29 cellular contexts compared by ENCODE assay signal in the genomic region with DNA sequence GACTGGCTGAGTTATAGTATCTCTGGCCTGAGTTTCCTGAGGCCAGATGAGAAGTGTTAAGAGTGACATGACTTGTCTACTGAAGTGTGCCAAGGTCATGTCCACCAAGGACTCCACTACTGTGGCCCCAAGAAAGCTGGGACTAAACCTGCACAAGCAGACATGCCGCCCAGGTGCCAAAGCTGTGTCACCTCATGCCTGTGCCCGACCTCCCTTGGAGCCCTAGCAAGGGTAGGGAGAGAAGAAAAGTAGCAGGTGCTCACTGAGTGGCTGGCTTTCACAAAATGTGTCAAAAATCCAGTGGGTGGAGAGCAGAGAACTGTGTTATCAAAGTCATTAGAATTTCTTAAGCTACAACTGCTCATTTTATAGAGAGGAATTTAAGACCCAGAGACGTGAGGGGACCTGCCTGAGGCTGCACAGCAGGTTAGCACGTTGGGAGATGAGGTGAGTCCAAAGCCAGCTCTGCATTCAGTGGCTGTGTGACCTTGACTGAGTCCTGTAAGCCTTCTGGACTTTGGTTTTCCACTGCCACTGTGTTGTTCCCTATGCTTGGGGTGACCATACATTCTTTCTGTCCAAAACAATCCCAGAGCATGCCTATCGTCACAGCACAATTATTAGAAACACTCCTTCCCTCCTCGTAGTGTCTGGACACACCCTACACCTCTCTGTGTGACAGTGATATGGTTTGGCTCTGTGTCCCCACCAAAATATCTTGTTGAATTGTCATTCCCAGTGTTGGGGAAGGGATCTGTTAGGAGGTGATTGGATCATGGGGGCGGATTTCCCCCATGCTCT.
"Had no signal": no experiment of that assay in that cellular context is flagged by ENCODE, and none has a peak within 500 bp of the region (broad histone marks: within the 10 kb centered on the region; RNA-seq: fewer than 3 reads in every experiment).

No MANE protein-coding gene starts in this region.

- H3K27me3 ChIP-seq: dorsolateral prefrontal cortex, foreskin keratinocyte, gastroesophageal sphincter, heart left ventricle, hepatocyte, left lung, neutrophil, right atrium auricular region, sigmoid colon, spleen, testis, tibial artery had no signal

- H3K4me1 Mint-ChIP-seq: neural crest cell had no signal

- H3K9me3 Mint-ChIP-seq: mesothelial cell of epicardium; natural killer cell treated with Interleukin-12 subunit alpha and Interleukin-12 subunit beta and Interleukin-15 and Interleukin-18, amount 100 ng/mL, for 72 hours; stimulated activated memory B cell treated with anti-CD40 and anti-IgM and Interleukin-4, amounts not matched to agents 10 μg/mL and 1 μg/mL and 100 μg/mL, for 72 hours; type B pancreatic cell had no signal

- H3K4me3 ChIP-seq: dorsolateral prefrontal cortex, gastroesophageal sphincter, heart left ventricle, hepatocyte, left lung, mucosa of descending colon, prostate gland, right atrium auricular region, sigmoid colon, skin epidermis, spleen, testis, tibial artery had no signal

- DNase-seq: dorsolateral prefrontal cortex; effector CD4-positive, alpha-beta T cell; foreskin keratinocyte; heart left ventricle; left cardiac atrium; left lung; mesenchymal stem cell; mucosa of descending colon; naive B cell; sigmoid colon; spleen; stimulated activated CD4-positive, alpha-beta T cell treated with anti-CD3 and anti-CD28 coated beads, Interleukin-4, amount 100 ng/mL, for 4 hours; stimulated activated naive CD8-positive, alpha-beta T cell treated with anti-CD3 and anti-CD28 coated beads, Interleukin-15, Interleukin-2, amounts not matched to agents 100 U/mL and 50 U/mL, for 24 hours; substantia nigra; testis; tibial artery had no signal

- H3K27me3 Mint-ChIP-seq: natural killer cell treated with Interleukin-12 subunit alpha and Interleukin-12 subunit beta and Interleukin-15 and Interleukin-18, amount 100 ng/mL, for 72 hours; stimulated activated memory B cell treated with anti-CD40 and anti-IgM and Interleukin-4, amounts not matched to agents 10 μg/mL and 1 μg/mL and 100 μg/mL, for 72 hours; type B pancreatic cell had no signal

- FAIRE-seq: colon had no signal

- H3K27ac Mint-ChIP-seq: mesothelial cell of epicardium; naive B cell; natural killer cell treated with Interleukin-12 subunit alpha and Interleukin-12 subunit beta and Interleukin-15 and Interleukin-18, amount 100 ng/mL, for 72 hours; stimulated activated memory B cell treated with anti-CD40 and anti-IgM and Interleukin-4, amounts not matched to agents 10 μg/mL and 1 μg/mL and 100 μg/mL, for 72 hours; type B pancreatic cell had no signal

- H3K36me3 ChIP-seq: gastroesophageal sphincter, heart left ventricle, left lung, neutrophil, prostate gland, right atrium auricular region, sigmoid colon, spleen, tibial artery had no signal

- H3K4me3 Mint-ChIP-seq: mesothelial cell of epicardium; naive B cell; natural killer cell treated with Interleukin-12 subunit alpha and Interleukin-12 subunit beta and Interleukin-15 and Interleukin-18, amount 100 ng/mL, for 72 hours; neural crest cell; stimulated activated memory B cell treated with anti-CD40 and anti-IgM and Interleukin-4, amounts not matched to agents 10 μg/mL and 1 μg/mL and 100 μg/mL, for 72 hours; type B pancreatic cell had no signal

- ATAC-seq: esophagus mucosa; foreskin keratinocyte; gastroesophageal sphincter; heart left ventricle; left cardiac atrium; left lung; mucosa of descending colon; natural killer cell treated with Interleukin-12 subunit alpha and Interleukin-12 subunit beta and Interleukin-15 and Interleukin-18, amount 100 ng/mL, for 72 hours; stimulated activated memory B cell treated with anti-CD40 and anti-IgM and Interleukin-4, amounts not matched to agents 10 μg/mL and 1 μg/mL and 100 μg/mL, for 72 hours; stimulated activated naive CD8-positive, alpha-beta T cell treated with anti-CD3 and anti-CD28 coated beads, Interleukin-15, Interleukin-2, amounts not matched to agents 100 U/mL and 50 U/mL, for 24 hours had no signal

- H3K36me3 Mint-ChIP-seq: mesothelial cell of epicardium; naive B cell; natural killer cell treated with Interleukin-12 subunit alpha and Interleukin-12 subunit beta and Interleukin-15 and Interleukin-18, amount 100 ng/mL, for 72 hours; stimulated activated memory B cell treated with anti-CD40 and anti-IgM and Interleukin-4, amounts not matched to agents 10 μg/mL and 1 μg/mL and 100 μg/mL, for 72 hours; type B pancreatic cell had no signal
